ENCODE assay signal across 9 cellular contexts in the genomic region with DNA sequence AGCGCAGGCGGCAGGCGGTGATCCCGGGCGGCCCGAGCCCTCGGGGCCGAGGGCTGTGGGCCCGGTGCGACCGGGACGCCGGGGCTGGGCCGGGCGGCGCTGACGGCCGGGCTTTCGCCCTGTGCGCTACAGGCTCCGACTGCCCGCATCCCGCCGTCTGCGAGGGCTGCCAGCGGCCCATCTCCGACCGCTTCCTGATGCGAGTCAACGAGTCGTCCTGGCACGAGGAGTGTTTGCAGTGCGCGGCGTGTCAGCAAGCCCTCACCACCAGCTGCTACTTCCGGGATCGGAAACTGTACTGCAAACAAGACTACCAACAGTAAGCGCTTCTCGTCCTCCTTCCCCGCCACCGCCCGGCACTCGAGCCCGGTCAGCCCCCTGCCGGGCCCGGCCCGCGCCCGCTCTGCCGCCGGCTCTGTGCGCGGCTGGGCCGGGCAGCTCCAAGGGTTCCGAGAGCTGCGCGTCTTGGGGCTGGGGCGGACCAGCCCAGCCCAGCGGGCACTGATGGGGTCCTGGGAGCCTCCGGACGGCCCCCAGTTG. TPM values are rescaled to one million over a fixed set of nuclear protein-coding genes. Genes with fewer than 3 reads are reported as not detected.
DNase-seq lines count a peak whose midpoint lies in the region; ATAC-seq, FAIRE-seq and TF ChIP-seq lines count a peak whose summit lies in the region.
"Had no signal": no experiment of that assay in that cellular context is flagged by ENCODE, and none has a peak within 500 bp of the region (broad histone marks: within the 10 kb centered on the region; RNA-seq: fewer than 3 reads in every experiment).

No MANE protein-coding gene starts in this region.

- H2AFZ ChIP-seq in HepG2 (ENCODE audit: low read length), result no peak overlapping the region

- peaks cover 32% of the 10 kb centered on the region for H3K27me3 ChIP-seq in CD8-positive, alpha-beta T cell (ENCODE audit: insufficient read depth, low read length)
- peaks cover 80% of the 10 kb centered on the region for H3K27me3 ChIP-seq in HL-60 (ENCODE audit: insufficient read depth, poor library complexity, severe bottlenecking)
- H3K27me3 ChIP-seq in HepG2 (ENCODE audit: control insufficient read depth in 1 of 2, insufficient read depth in 2 of 2, low read length in 2 of 2), result peaks cover 32 to 91% of the 10 kb centered on the region in 2 experiments
- H3K27me3 ChIP-seq in dorsolateral prefrontal cortex, result peaks cover 10 to 95% (median 89%) of the 10 kb centered on the region in 45 donors

- TF ChIP-seq POLR2A in HepG2 (IDR thresholded peaks at IDR 0.05; ENCODE audit: insufficient read depth in 1 of 2, low read depth in 2 of 2, low read length in 2 of 2), result no peak

- POLR2A ChIA-PET in CD8-positive, alpha-beta T cell (lab: Charles Lee), result no interaction called here
- POLR2A ChIA-PET in activated naive CD8-positive, alpha-beta T cell treated with anti-CD3 and anti-CD28 coated beads, Interleukin-2, amount 10 ng/mL, durations not matched to agents 7 days and 5 days (lab: Charles Lee), result no interaction called here
- POLR2A ChIA-PET in HepG2 (lab: Yijun Ruan, JAX), result no interaction called here

- 4% methylated on average over 13 of the region's 61 CpGs for WGBS in HepG2 (ENCODE audit: low lambda C conversion rate)

- peaks cover 60% of the 10 kb centered on the region for H3K27me3 Mint-ChIP-seq in CD8-positive, alpha-beta T cell (ENCODE audit: low read depth)
- peaks cover 74% of the 10 kb centered on the region for H3K27me3 Mint-ChIP-seq in activated naive CD8-positive, alpha-beta T cell treated with anti-CD3 and anti-CD28 coated beads, Interleukin-2, amount 10 ng/mL, durations not matched to agents 7 days and 5 days

- TF ChIP-seq EP300 in HepG2 (IDR thresholded peaks at IDR 0.05; ENCODE audit: low read depth in 2 of 2, low read length in 2 of 2) (no peak), HepG2 (CRISPR knock-in tag; IDR thresholded peaks at IDR 0.05; ENCODE audit: borderline replicate concordance) (no peak)

- no peak for TF ChIP-seq CTCF in CD8-positive, alpha-beta T cell (IDR thresholded peaks at IDR 0.05)
- TF ChIP-seq CTCF in HL-60 (IDR thresholded peaks at IDR 0.05; ENCODE audit: insufficient read depth, low read length) (no peak), HepG2 (CRISPR knock-in tag; IDR thresholded peaks at IDR 0.05) (no peak), dorsolateral prefrontal cortex (IDR thresholded peaks at IDR 0.05 in 54 of 56, conservative IDR thresholded peaks at IDR 0.05 in 2 of 56; ENCODE audit: low read depth in 1 of 56, partially characterized antibody in 56 of 56) (no peak)

- H3K4me3 Mint-ChIP-seq in CD8-positive, alpha-beta T cell, result no peak overlapping the region
- peak overlapping the region; percentile 39 for H3K4me3 Mint-ChIP-seq in activated naive CD8-positive, alpha-beta T cell treated with anti-CD3 and anti-CD28 coated beads, Interleukin-2, amount 10 ng/mL, durations not matched to agents 7 days and 5 days

- peaks cover 5% of the 10 kb centered on the region; the same call in 1 of the 2 replicates for H4K20me1 ChIP-seq in HepG2 (ENCODE audit: insufficient read depth, low read length)

- peak in 3 of 7 experiments; percentile 12 to 30 (median 18) for DNase-seq in CD8-positive, alpha-beta T cell
- DNase-seq in HL-60 (ENCODE audit: low read depth in 1 of 2, low spot score in 1 of 2) (peak; percentile 36 to 38), HepG2 (ENCODE audit: low spot score) (peak; percentile 21), dorsolateral prefrontal cortex (no peak)
- DNase-seq in activated naive CD8-positive, alpha-beta T cell treated with anti-CD3 and anti-CD28 coated beads, Interleukin-2, amount 10 ng/mL, durations not matched to agents 7 days and 5 days, result peak; percentile 69

- H3K79me2 ChIP-seq in HepG2 (ENCODE audit: insufficient read depth, low read length), result no peaks in the 10 kb centered on the region

- in situ Hi-C loops in HepG2 (cut with HindIII; ENCODE audit: extremely low pct_ligation_motif_present, low pct_unique_long_range_greater_than_20kb), result no loop called here

- TF ChIP-seq RAD21 in HepG2 (CRISPR knock-in tag; IDR thresholded peaks at IDR 0.05), result no peak

- peak overlapping the region; percentile 39 for H3K4me2 ChIP-seq in HepG2 (ENCODE audit: low read depth, low read length)

- no TSS peak for BruUV-seq in HepG2 (replicated peaks; lab: Mats Ljungman, UMichigan)

- ATAC-seq in CD8-positive, alpha-beta T cell, result peak; percentile 39
- ATAC-seq in activated naive CD8-positive, alpha-beta T cell treated with anti-CD3 and anti-CD28 coated beads, Interleukin-2, amount 10 ng/mL, durations not matched to agents 7 days and 5 days (ENCODE audit: low read depth), result peak; percentile 74
- peak; percentile 20 for ATAC-seq in HepG2
- no peak for ATAC-seq in HG02840 (IDR thresholded peaks at IDR 0.05; ENCODE audit: low FRiP score, unreplicated experiment)
- no peak for ATAC-seq in HG02938 (IDR thresholded peaks at IDR 0.05; ENCODE audit: unreplicated experiment)
- ATAC-seq in GM19467 (IDR thresholded peaks at IDR 0.05; ENCODE audit: unreplicated experiment), result no peak

- H3K36me3 ChIP-seq in CD8-positive, alpha-beta T cell (ENCODE audit: insufficient read depth, low read length), result no peaks in the 10 kb centered on the region
- no peaks in the 10 kb centered on the region for H3K36me3 ChIP-seq in HepG2 (replicated peaks in 1 of 2; ENCODE audit: control insufficient read depth in 1 of 2, insufficient read depth in 2 of 2, low read length in 2 of 2)

- H3K4me1 Mint-ChIP-seq in CD8-positive, alpha-beta T cell (ENCODE audit: low read depth), result peaks cover 35% of the 10 kb centered on the region
- H3K4me1 Mint-ChIP-seq in activated naive CD8-positive, alpha-beta T cell treated with anti-CD3 and anti-CD28 coated beads, Interleukin-2, amount 10 ng/mL, durations not matched to agents 7 days and 5 days, result peaks cover 14% of the 10 kb centered on the region

- intact Hi-C loops in CD8-positive, alpha-beta T cell (cut with DNase I, micrococcal nuclease), result no loop called here
- intact Hi-C loops in HepG2 (cut with micrococcal nuclease; ENCODE audit: unreplicated experiment), result no loop called here
- intact Hi-C loops in dorsolateral prefrontal cortex (cut with DNase I), result no loop called here

- H3K27ac ChIP-seq in CD8-positive, alpha-beta T cell (ENCODE audit: low read depth, low read length), result no peak overlapping the region
- H3K27ac ChIP-seq in HL-60 (replicated peaks), result no peak overlapping the region
- no peak overlapping the region for H3K27ac ChIP-seq in HepG2 (ENCODE audit: extremely low read length, insufficient read depth, low read length)
- no peak overlapping the region for H3K27ac ChIP-seq in dorsolateral prefrontal cortex

- H3K9ac ChIP-seq in HepG2 (ENCODE audit: insufficient read depth, low read depth, low read length), result no peak overlapping the region

- H3K27ac Mint-ChIP-seq in CD8-positive, alpha-beta T cell, result no peak overlapping the region
- H3K27ac Mint-ChIP-seq in activated naive CD8-positive, alpha-beta T cell treated with anti-CD3 and anti-CD28 coated beads, Interleukin-2, amount 10 ng/mL, durations not matched to agents 7 days and 5 days, result no peak overlapping the region

- H3K9me3 Mint-ChIP-seq in CD8-positive, alpha-beta T cell, result no peaks in the 10 kb centered on the region
- no peaks in the 10 kb centered on the region for H3K9me3 Mint-ChIP-seq in activated naive CD8-positive, alpha-beta T cell treated with anti-CD3 and anti-CD28 coated beads, Interleukin-2, amount 10 ng/mL, durations not matched to agents 7 days and 5 days

- peaks cover 26% of the 10 kb centered on the region for H3K4me1 ChIP-seq in CD8-positive, alpha-beta T cell (ENCODE audit: insufficient read depth, low read length)
- H3K4me1 ChIP-seq in HepG2 (ENCODE audit: insufficient read depth, low read length), result peaks cover 40% of the 10 kb centered on the region

- no peak overlapping the region for H3K4me3 ChIP-seq in CD8-positive, alpha-beta T cell (ENCODE audit: low read depth, low read length)
- H3K4me3 ChIP-seq in HL-60 (replicated peaks; ENCODE audit: insufficient read depth, low read length), result no peak overlapping the region
- peak overlapping the region in 1 of 3 experiments; percentile 28; a peak in 1 of 6 replicates for H3K4me3 ChIP-seq in HepG2 (replicated peaks in 1 of 3; ENCODE audit: insufficient read depth in 1 of 3, low read depth in 2 of 3, low read length in 3 of 3)
- peak overlapping the region in 10 of 59 donors; percentile 3 to 28 (median 17) for H3K4me3 ChIP-seq in dorsolateral prefrontal cortex

- H3K9me3 ChIP-seq in CD8-positive, alpha-beta T cell (ENCODE audit: low read length), result no peaks in the 10 kb centered on the region
- no peaks in the 10 kb centered on the region for H3K9me3 ChIP-seq in HepG2 (ENCODE audit: low read length)

- H3K36me3 Mint-ChIP-seq in CD8-positive, alpha-beta T cell, result no peaks in the 10 kb centered on the region
- no peaks in the 10 kb centered on the region for H3K36me3 Mint-ChIP-seq in activated naive CD8-positive, alpha-beta T cell treated with anti-CD3 and anti-CD28 coated beads, Interleukin-2, amount 10 ng/mL, durations not matched to agents 7 days and 5 days

- CTCF ChIA-PET in CD8-positive, alpha-beta T cell (lab: Charles Lee), result interaction anchor here (1.2 kb wide), 1 partner anchor 167 kb away, joined by 3 read pairs; no protein-coding TSS in a partner anchor
- CTCF ChIA-PET in HepG2 (lab: Yijun Ruan, JAX; ENCODE audit: low intra/inter-chr PET ratio, low total read pairs), result no interaction called here

- no peak for FAIRE-seq in HepG2 (lab: Jason Lieb, UNC)

RNA-seq across cellular contexts. Expression of a gene that starts 1.6 kb away (rescaled TPM):
- not detected for total RNA-seq in CD8-positive, alpha-beta T cell
- not detected for total RNA-seq in activated naive CD8-positive, alpha-beta T cell treated with anti-CD3 and anti-CD28 coated beads, Interleukin-2, amount 10 ng/mL, durations not matched to agents 7 days and 5 days
- total RNA-seq in HepG2 (2016; rRNA removed; fragmentation: Illumina TruSeq; extraction: Trizol), result not detected in 2 replicates
- total RNA-seq in HepG2 (2016; cell fraction: cytosol; rRNA removed; fragmentation: Illumina TruSeq; extraction: Trizol; ENCODE audit: low read depth), result not detected in 2 replicates
- not detected in 2 replicates for total RNA-seq in HepG2 (2016; cell fraction: insoluble cytoplasmic fraction; rRNA removed; fragmentation: Illumina TruSeq; extraction: Trizol)
- not detected in 2 replicates for total RNA-seq in HepG2 (2016; cell fraction: membrane; rRNA removed; fragmentation: Illumina TruSeq; extraction: Trizol)
- not detected in 2 replicates for total RNA-seq in HepG2 (2016; cell fraction: nucleus; rRNA removed; fragmentation: Illumina TruSeq; extraction: Trizol)
- polyA plus RNA-seq in HepG2 (2011; rRNA removed), result not detected in 2 replicates
- polyA plus RNA-seq in HepG2 (2011; cell fraction: cytosol; rRNA removed), result 0.04 TPM in 1 of 2 replicates, not detected in the other
- 0.03 TPM in 1 of 2 replicates, not detected in the other for polyA plus RNA-seq in HepG2 (2011; cell fraction: nucleus; rRNA removed)
- not detected in 2 replicates for polyA plus RNA-seq in HepG2 (2012)
- polyA plus RNA-seq in HepG2 (2016; cell fraction: cytosol; fragmentation: Illumina TruSeq; extraction: Trizol; ENCODE audit: low read depth), result not detected in 2 replicates
- polyA plus RNA-seq in HepG2 (2016; cell fraction: insoluble cytoplasmic fraction; fragmentation: Illumina TruSeq; extraction: Trizol; ENCODE audit: low read depth), result 0.03 TPM in 1 of 2 replicates, not detected in the other
- 0.16 TPM in 1 of 2 replicates, not detected in the other for polyA plus RNA-seq in HepG2 (2016; cell fraction: membrane; fragmentation: Illumina TruSeq; extraction: Trizol; ENCODE audit: low read depth)
- not detected in 2 replicates for polyA plus RNA-seq in HepG2 (2016; cell fraction: nucleus; fragmentation: Illumina TruSeq; extraction: Trizol; ENCODE audit: insufficient read depth, low read depth)
- polyA minus RNA-seq in HepG2 (2011; rRNA and poly(A)+ RNA removed; ENCODE audit: low replicate concordance), result 0.06 TPM in 1 of 2 replicates, not detected in the other
- polyA minus RNA-seq in HepG2 (2011; cell fraction: cytosol; rRNA and poly(A)+ RNA removed), result not detected in 2 replicates
- polyA minus RNA-seq in HepG2 (2011; cell fraction: nucleus; rRNA and poly(A)+ RNA removed), result not detected in 2 replicates
- total RNA-seq in dorsolateral prefrontal cortex, result under 1 TPM in 12 of 120 experiments, not detected in 108; 0.06 to 0.70 (median 0.18) TPM
- total RNA-seq: fibroblast of villous mesenchyme had no signal

Comparison
In these comparisons a context has a peak if more than half of its experiments do, and no peak if none do; other contexts are left out.
1. ATAC-seq: peak in CD8-positive, alpha-beta T cell (single experiment), activated naive CD8-positive, alpha-beta T cell treated with anti-CD3 and anti-CD28 coated beads, Interleukin-2, amount 10 ng/mL, durations not matched to agents 7 days and 5 days (single experiment) and HepG2 (single experiment); none in HG02840 (single experiment), HG02938 (single experiment) and GM19467 (single experiment).
2. DNase-seq: peak in HL-60 (2 of 2), activated naive CD8-positive, alpha-beta T cell treated with anti-CD3 and anti-CD28 coated beads, Interleukin-2, amount 10 ng/mL, durations not matched to agents 7 days and 5 days (single experiment) and HepG2 (single experiment); none in dorsolateral prefrontal cortex (0 of 10).